8 cellular contexts compared by ENCODE assay signal in the genomic region with DNA sequence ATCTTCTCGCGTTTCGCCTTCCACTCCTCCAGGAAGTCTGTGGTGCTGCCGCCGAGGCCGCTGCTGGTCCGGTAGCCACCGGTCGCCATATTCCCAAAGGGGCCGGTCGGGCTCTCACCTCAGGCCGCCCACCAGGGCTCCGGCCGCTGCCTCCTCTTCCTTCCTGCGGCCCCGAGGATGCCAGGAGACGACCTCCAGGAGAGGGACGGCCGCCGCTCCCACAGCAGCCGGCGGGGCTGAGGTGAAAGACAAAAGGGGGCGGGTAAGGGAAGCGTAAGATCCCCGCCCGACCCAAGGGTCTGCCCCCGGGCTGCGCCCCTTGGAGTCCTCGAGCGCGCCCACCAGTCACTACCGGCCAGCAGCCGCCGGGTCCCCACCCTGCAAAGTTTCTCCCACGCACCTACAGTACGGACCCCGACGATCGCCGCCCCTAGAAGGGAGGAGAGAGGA. TPM values are rescaled to one million over a fixed set of nuclear protein-coding genes. Genes with fewer than 3 reads are reported as not detected.
DNase-seq lines count a peak whose midpoint lies in the region; TF ChIP-seq lines count a peak whose summit lies in the region.

No MANE protein-coding gene starts in this region.

- H3K4me3 Mint-ChIP-seq in H9 (peak overlapping the region; percentile 87 to 91), brain (peak overlapping the region; percentile 88 to 93 (median 91))

- no CpG with 5 or more reads among the region's 40 CpGs for WGBS in H9 (ENCODE audit: extremely low coverage, insufficient read length, low lambda C conversion rate)
- WGBS in lower leg skin, 2 donors = 0 to 1% methylated on average over 10 to 28 of the region's 40 CpGs
- WGBS in tibial nerve, 2 donors = 0% methylated on average over 6 to 12 of the region's 40 CpGs

- H4K8ac ChIP-seq in H9 (replicated peaks; ENCODE audit: insufficient read length, low read depth, low read length) = no peak overlapping the region

- H3K4me1 ChIP-seq in H9 (ENCODE audit: insufficient read depth, low read length) (peaks cover 3% of the 10 kb centered on the region; the same call in 1 of the 2 replicates), tibial nerve (peaks cover 0 to 29% (median 1%) of the 10 kb centered on the region in 4 donors)

- no peak overlapping the region for H2BK15ac ChIP-seq in H9 (ENCODE audit: low read depth, low read length)

- no peak overlapping the region for H4K5ac ChIP-seq in H9 (ENCODE audit: insufficient read length, low read depth, low read length)

- no peak overlapping the region for H3K4ac ChIP-seq in H9 (ENCODE audit: low read depth, low read length)

- no peaks in the 10 kb centered on the region for H3K36me3 ChIP-seq in tibial nerve

- no peak overlapping the region for H2BK12ac ChIP-seq in H9 (ENCODE audit: insufficient read length, low read depth, low read length)

- peaks cover 43 to 48% of the 10 kb centered on the region in 2 experiments for H3K4me1 Mint-ChIP-seq in H9
- H3K4me1 Mint-ChIP-seq in brain = peaks cover 47% of the 10 kb centered on the region

- peaks cover 22% of the 10 kb centered on the region for H3K23me2 ChIP-seq in H9 (ENCODE audit: insufficient read length, low read depth, low read length, poor library complexity, severe bottlenecking)

- H3K36me3 Mint-ChIP-seq in H9 (ENCODE audit: insufficient read depth in 1 of 3, low read depth in 3 of 3) (peaks cover 22 to 29% (median 22%) of the 10 kb centered on the region in 3 experiments), brain (no peaks in the 10 kb centered on the region)

- no peaks in the 10 kb centered on the region for H4K20me1 ChIP-seq in H9 (ENCODE audit: control insufficient read depth, insufficient read depth, insufficient read length)

- no peak overlapping the region for H2AFZ ChIP-seq in H9 (ENCODE audit: low read length)

- H2AK5ac ChIP-seq in H9 (ENCODE audit: insufficient read length, low read length) = no peak overlapping the region

- H3K27ac ChIP-seq in H9 (ENCODE audit: insufficient read length, low read depth, low read length) (no peak overlapping the region), tibial nerve (peak overlapping the region; percentile 69 to 89 (median 78))

- H3K9ac ChIP-seq in H9 (ENCODE audit: extremely low read depth, insufficient read length, low read length) = peak overlapping the region; percentile 64

- peak overlapping the region; percentile 94 for H3K4me2 ChIP-seq in H9 (ENCODE audit: insufficient read depth, insufficient read length, low read length)

- H3K4me3 ChIP-seq in lower leg skin (ENCODE audit: low read depth, poor library complexity, severe bottlenecking) (peak overlapping the region; percentile 69), tibial nerve (peak overlapping the region; percentile 55 to 97 (median 88))

- H4K91ac ChIP-seq in H9 (ENCODE audit: insufficient read length, low read depth, low read length) = no peak overlapping the region

- no peaks in the 10 kb centered on the region for H3K79me1 ChIP-seq in H9 (ENCODE audit: insufficient read depth, low read depth, low read length, poor library complexity, severe bottlenecking)

- peak overlapping the region; percentile 83 for H3K14ac ChIP-seq in H9 (ENCODE audit: insufficient read depth, low read length)

- no peak overlapping the region for H3K56ac ChIP-seq in H9 (ENCODE audit: insufficient read length, low read depth, low read length)

- TF ChIP-seq POLR2A in lower leg skin (IDR thresholded peaks at IDR 0.05) = no peak
- TF ChIP-seq POLR2A in tibial nerve (IDR thresholded peaks at IDR 0.05) = peak in 1 of 2 donors; percentile 1

- TF ChIP-seq CTCF in H9 (conservative IDR thresholded peaks at IDR 0.05) = no peak
- TF ChIP-seq CTCF in brain (conservative IDR thresholded peaks at IDR 0.05) = peak in 1 of 2 experiments; percentile 34
- TF ChIP-seq CTCF in lower leg skin (IDR thresholded peaks at IDR 0.05) = no peak
- no peak for TF ChIP-seq CTCF in tibial nerve (IDR thresholded peaks at IDR 0.05)

- peak overlapping the region; percentile 93 to 96 (median 93); a peak in 4 of 7 replicates for H3K27ac Mint-ChIP-seq in H9
- peak overlapping the region in 2 of 5 experiments; percentile 76 to 78 for H3K27ac Mint-ChIP-seq in brain

- no peak overlapping the region for H2BK5ac ChIP-seq in H9 (ENCODE audit: insufficient read length, low read length)

- no peak overlapping the region for H3T11ph ChIP-seq in H9 (ENCODE audit: low read length)

- H3K27me3 ChIP-seq in H9 (ENCODE audit: insufficient read depth, low read length) (no peaks in the 10 kb centered on the region), tibial nerve (no peaks in the 10 kb centered on the region)

- H2BK20ac ChIP-seq in H9 (ENCODE audit: low read depth, low read length, poor library complexity, severe bottlenecking) = no peak overlapping the region

- no peak overlapping the region for H3K18ac ChIP-seq in H9 (ENCODE audit: insufficient read length, low read depth, low read length)

- H3K9me3 Mint-ChIP-seq in H9 = peaks cover 0 to 3% of the 10 kb centered on the region in 2 experiments; a peak in 2 of 5 replicates
- H3K9me3 Mint-ChIP-seq in brain = no peaks in the 10 kb centered on the region

- no peaks in the 10 kb centered on the region for H3K9me3 ChIP-seq in H9 (ENCODE audit: control insufficient read depth, low read depth, low read length)
- no peaks in the 10 kb centered on the region for H3K9me3 ChIP-seq in tibial nerve

- intact Hi-C loops in lower leg skin (cut with DNase I; ENCODE audit: low total_unique reads) = no loop called here

- H3K27me3 Mint-ChIP-seq in H9 (ENCODE audit: low read depth) = no peaks in the 10 kb centered on the region
- peaks cover 38% of the 10 kb centered on the region for H3K27me3 Mint-ChIP-seq in brain

- H3K23ac ChIP-seq in H9 (ENCODE audit: insufficient read length, low read depth, low read length) = no peak overlapping the region

- peak; percentile 3 for DNase-seq in activated T-cell treated with anti-CD3 and anti-CD28 coated beads for 48 hours (ENCODE audit: low read depth)
- DNase-seq in activated T-cell treated with anti-CD3 and anti-CD28 coated beads, Interleukin-2, amount 50 U/mL, for 48 hours = no peak
- no peak for DNase-seq in H9
- peak; percentile 52 for DNase-seq in M059J (ENCODE audit: low read depth)
- DNase-seq in lower leg skin (ENCODE audit: low spot score in 2 of 2) = no peak
- peak in 1 of 2 donors; percentile 7 for DNase-seq in tibial nerve (ENCODE audit: low spot score in 2 of 2)
- no peak for DNase-seq in stimulated activated CD4-positive, alpha-beta T cell treated with anti-CD3 and anti-CD28 coated beads, Interleukin-4, amount 100 ng/mL, for 4 hours

- H3K79me2 ChIP-seq in H9 (ENCODE audit: insufficient read depth, low read length) = peaks cover 40% of the 10 kb centered on the region; the same call in 1 of the 2 replicates

- TF ChIP-seq EP300 in tibial nerve (IDR thresholded peaks at IDR 0.05) = peak in 1 of 2 donors; percentile 31

- H2BK120ac ChIP-seq in H9 (ENCODE audit: low read depth, low read length, poor library complexity, severe bottlenecking) = no peak overlapping the region

RNA-seq across cellular contexts. Expression of gene PAWR, which starts 0.6 kb away (rescaled TPM):
- total RNA-seq in H9 (2021) = 176 and 190 TPM in 2 replicates
- 20.7 and 46.3 TPM in 2 replicates for total RNA-seq in M059J (2014; rRNA removed; shearing (Covaris generic))
- 5.7 TPM for polyA plus RNA-seq in brain (ENCODE audit: insufficient read depth, low read depth, low replicate concordance)
- 100 to 1,000 TPM in 1 of 4 donors, 10 to 100 TPM in 3; 53.6 to 115 (median 65.6) TPM for total RNA-seq in lower leg skin
- 100 to 1,000 TPM in 1 of 4 donors, 10 to 100 TPM in 3; 54.8 to 159 (median 65.8) TPM for total RNA-seq in tibial nerve

Comparison
In these comparisons a context has a peak if more than half of its experiments do, and no peak if none do; other contexts are left out.
1. DNase-seq: peak in activated T-cell treated with anti-CD3 and anti-CD28 coated beads for 48 hours (single experiment) and M059J (single experiment); none in activated T-cell treated with anti-CD3 and anti-CD28 coated beads, Interleukin-2, amount 50 U/mL, for 48 hours (0 of 2), H9 (single experiment), lower leg skin (0 of 2) and stimulated activated CD4-positive, alpha-beta T cell treated with anti-CD3 and anti-CD28 coated beads, Interleukin-4, amount 100 ng/mL, for 4 hours (0 of 2).